Comparison of ENCODE assay signal across 12 cellular contexts in genomic region chr18:62898359-62898758, GRCh38.
DNase-seq lines count a peak whose midpoint lies in the region; ATAC-seq and TF ChIP-seq lines count a peak whose summit lies in the region.
"Had no signal": no experiment of that assay in that cellular context is flagged by ENCODE, and none has a peak within 500 bp of the region (broad histone marks: within the 10 kb centered on the region; RNA-seq: fewer than 3 reads in every experiment).

No MANE protein-coding gene starts in this region.

- peaks cover 3% of the 10 kb centered on the region for H3K36me3 ChIP-seq in mammary epithelial cell (ENCODE audit: insufficient read depth, low read length)
- H3K36me3 ChIP-seq: brain microvascular endothelial cell had no signal

- peaks cover 20% of the 10 kb centered on the region for H3K36me3 Mint-ChIP-seq in MCF 10A (ENCODE audit: insufficient read depth, unreplicated experiment)
- H3K36me3 Mint-ChIP-seq in stimulated activated memory B cell treated with anti-CD40 and anti-IgM and Interleukin-4, amounts not matched to agents 10 μg/mL and 1 μg/mL and 100 μg/mL, for 72 hours, result peaks cover 48% of the 10 kb centered on the region
- peaks cover 11% of the 10 kb centered on the region for H3K36me3 Mint-ChIP-seq in effector memory CD8-positive, alpha-beta T cell (ENCODE audit: insufficient read depth)

- H2AFZ ChIP-seq in mammary epithelial cell (ENCODE audit: low read depth, low read length), result no peak overlapping the region

- H3K27me3 Mint-ChIP-seq in MCF 10A (ENCODE audit: insufficient read depth, unreplicated experiment), result no peaks in the 10 kb centered on the region
- no peaks in the 10 kb centered on the region for H3K27me3 Mint-ChIP-seq in stimulated activated memory B cell treated with anti-CD40 and anti-IgM and Interleukin-4, amounts not matched to agents 10 μg/mL and 1 μg/mL and 100 μg/mL, for 72 hours
- H3K27me3 Mint-ChIP-seq in effector memory CD8-positive, alpha-beta T cell, result no peaks in the 10 kb centered on the region
- H3K27me3 Mint-ChIP-seq: memory B cell had no signal

- in situ Hi-C loops in mammary epithelial cell (cut with MboI; ENCODE audit: low sequenced_read_pairs in 2 of 2), result no loop called here

- H3K4me1 Mint-ChIP-seq in MCF 10A (ENCODE audit: insufficient read depth, unreplicated experiment), result no peaks in the 10 kb centered on the region
- no peaks in the 10 kb centered on the region for H3K4me1 Mint-ChIP-seq in stimulated activated memory B cell treated with anti-CD40 and anti-IgM and Interleukin-4, amounts not matched to agents 10 μg/mL and 1 μg/mL and 100 μg/mL, for 72 hours
- H3K4me1 Mint-ChIP-seq in effector memory CD8-positive, alpha-beta T cell (ENCODE audit: low read depth in 2 of 2), result no peaks in the 10 kb centered on the region
- H3K4me1 Mint-ChIP-seq: memory B cell had no signal

- WGBS in mammary epithelial cell (ENCODE audit: low coverage, missing lambda C conversion rate), result 95% methylated on average over 2 of the region's 2 CpGs

- H3K4me3 ChIP-seq in mammary epithelial cell (replicated peaks in 1 of 3; ENCODE audit: insufficient read depth in 1 of 3, low read depth in 2 of 3, low read length in 3 of 3), result no peak overlapping the region

- dilution Hi-C loops in mammary epithelial cell (cut with HindIII; ENCODE audit: low sequenced_read_pairs), result no loop called here

- H3K27ac ChIP-seq in mammary epithelial cell (ENCODE audit: insufficient read depth, low read depth, low read length), result no peak overlapping the region
- H3K27ac ChIP-seq: brain microvascular endothelial cell had no signal

- H3K27me3 ChIP-seq in mammary epithelial cell (ENCODE audit: insufficient read depth, low read length), result no peaks in the 10 kb centered on the region
- H3K27me3 ChIP-seq: brain microvascular endothelial cell had no signal

- H3K4me1 ChIP-seq in mammary epithelial cell (ENCODE audit: insufficient read depth, low read length), result no peaks in the 10 kb centered on the region

- H3K9me3 ChIP-seq in mammary epithelial cell (replicated peaks; ENCODE audit: insufficient read depth, low read length), result no peaks in the 10 kb centered on the region

- intact Hi-C loops in mammary epithelial cell (cut with micrococcal nuclease) (no loop called here), MCF 10A (cut with micrococcal nuclease) (no loop called here)

- H3K27ac Mint-ChIP-seq in MCF 10A (ENCODE audit: low read depth, unreplicated experiment), result no peak overlapping the region
- no peak overlapping the region for H3K27ac Mint-ChIP-seq in stimulated activated memory B cell treated with anti-CD40 and anti-IgM and Interleukin-4, amounts not matched to agents 10 μg/mL and 1 μg/mL and 100 μg/mL, for 72 hours
- H3K27ac Mint-ChIP-seq in effector memory CD8-positive, alpha-beta T cell, result no peak overlapping the region
- H3K27ac Mint-ChIP-seq: memory B cell had no signal

- no peak overlapping the region for H3K4me2 ChIP-seq in mammary epithelial cell (ENCODE audit: insufficient read depth, low read depth, low read length)

- no peaks in the 10 kb centered on the region for H3K79me2 ChIP-seq in mammary epithelial cell (ENCODE audit: insufficient read depth, low read length)

- ATAC-seq in HG02588 (IDR thresholded peaks at IDR 0.05; ENCODE audit: unreplicated experiment) (peak; percentile 93), HG03520 (IDR thresholded peaks at IDR 0.05; ENCODE audit: unreplicated experiment) (peak; percentile 98)
- peak; percentile 39 for ATAC-seq in stimulated activated memory B cell treated with anti-CD40 and anti-IgM and Interleukin-4, amounts not matched to agents 10 μg/mL and 1 μg/mL and 100 μg/mL, for 72 hours
- no peak for ATAC-seq in effector memory CD8-positive, alpha-beta T cell (replicated peaks)
- ATAC-seq: Right ventricle myocardium inferior had no signal

- no TSS peak for BruUV-seq in mammary epithelial cell (replicated peaks; lab: Mats Ljungman, UMichigan)
- no TSS peak for BruUV-seq in MCF 10A (replicated peaks; lab: Mats Ljungman, UMichigan)

- no peak for TF ChIP-seq CTCF in mammary epithelial cell (conservative IDR thresholded peaks at IDR 0.05 in 1 of 2, IDR thresholded peaks at IDR 0.05 in 1 of 2; ENCODE audit: extremely low read depth in 1 of 2, insufficient read depth in 1 of 2, low read depth in 1 of 2, low read length in 2 of 2)
- TF ChIP-seq CTCF in MCF 10A (IDR thresholded peaks at IDR 0.05; ENCODE audit: unreplicated experiment), result no peak

- H4K20me1 ChIP-seq in mammary epithelial cell (ENCODE audit: insufficient read depth, low read length), result no peaks in the 10 kb centered on the region

- no peak overlapping the region for H3K4me3 Mint-ChIP-seq in MCF 10A (ENCODE audit: unreplicated experiment)
- H3K4me3 Mint-ChIP-seq in stimulated activated memory B cell treated with anti-CD40 and anti-IgM and Interleukin-4, amounts not matched to agents 10 μg/mL and 1 μg/mL and 100 μg/mL, for 72 hours, result no peak overlapping the region
- no peak overlapping the region for H3K4me3 Mint-ChIP-seq in effector memory CD8-positive, alpha-beta T cell
- H3K4me3 Mint-ChIP-seq: memory B cell had no signal

- no peak overlapping the region for H3K9ac ChIP-seq in mammary epithelial cell (ENCODE audit: insufficient read depth, low read length)

- POLR2A ChIA-PET in MCF 10A (lab: Yijun Ruan, JAX), result no interaction called here

- CTCF ChIA-PET in mammary epithelial cell (lab: Charles Lee; ENCODE audit: low non-redundant PET) (no interaction called here), MCF 10A (lab: Yijun Ruan, JAX) (interaction anchor here (1.4 kb wide), 1 partner anchor 312 kb away, joined by 3 read pairs; no protein-coding TSS in a partner anchor)

- DNase-seq in mammary epithelial cell (peak; percentile 21), MCF 10A (ENCODE audit: unreplicated experiment) (no peak), SIG-M5 (lab: John Stamatoyannopoulos, UW) (no peak), DMS79 (lab: John Stamatoyannopoulos, UW) (no peak)
- no peak for DNase-seq in effector memory CD8-positive, alpha-beta T cell
- DNase-seq: brain microvascular endothelial cell, NCI-H187 treated with DMSO at 0.1 percent for 48 hours had no signal

- H3K9me3 Mint-ChIP-seq in MCF 10A (ENCODE audit: unreplicated experiment), result no peaks in the 10 kb centered on the region
- H3K9me3 Mint-ChIP-seq in stimulated activated memory B cell treated with anti-CD40 and anti-IgM and Interleukin-4, amounts not matched to agents 10 μg/mL and 1 μg/mL and 100 μg/mL, for 72 hours, result no peaks in the 10 kb centered on the region
- H3K9me3 Mint-ChIP-seq in effector memory CD8-positive, alpha-beta T cell, result no peaks in the 10 kb centered on the region
- H3K9me3 Mint-ChIP-seq: memory B cell had no signal
